ENCODE assay signal across 11 cellular contexts in genomic region chr20:62583424-62583920, GRCh38. TPM values are rescaled to one million over a fixed set of nuclear protein-coding genes. Genes with fewer than 3 reads are reported as not detected.
DNase-seq lines count a peak whose midpoint lies in the region; ATAC-seq and TF ChIP-seq lines count a peak whose summit lies in the region.
"Had no signal": no experiment of that assay in that cellular context is flagged by ENCODE, and none has a peak within 500 bp of the region (broad histone marks: within the 10 kb centered on the region; RNA-seq: fewer than 3 reads in every experiment).

No MANE protein-coding gene starts in this region.

- H3K4me2 ChIP-seq in smooth muscle cell: no peak overlapping the region

- peaks cover 8% of the 10 kb centered on the region for H3K27me3 ChIP-seq in smooth muscle cell (ENCODE audit: low read depth)
- peaks cover 7% of the 10 kb centered on the region for H3K27me3 ChIP-seq in CD8-positive, alpha-beta memory T cell (ENCODE audit: insufficient read depth, low read length, poor library complexity, severe bottlenecking)

- H2AFZ ChIP-seq in smooth muscle cell (ENCODE audit: low read depth): no peak overlapping the region

- no peaks in the 10 kb centered on the region for H3K4me1 ChIP-seq in smooth muscle cell (ENCODE audit: low read depth)
- H3K4me1 ChIP-seq in CD8-positive, alpha-beta memory T cell (ENCODE audit: insufficient read depth, low read length): no peaks in the 10 kb centered on the region

- peaks cover 26% of the 10 kb centered on the region for H3K27me3 Mint-ChIP-seq in glutamatergic neuron (ENCODE audit: unreplicated experiment)
- peaks cover 21 to 58% of the 10 kb centered on the region in 2 donors for H3K27me3 Mint-ChIP-seq in CD8-positive, alpha-beta memory T cell

- peak; percentile 3 for TF ChIP-seq CTCF in smooth muscle cell (IDR thresholded peaks at IDR 0.05; ENCODE audit: borderline replicate concordance, insufficient read depth, poor library complexity, severe bottlenecking)
- no peak for TF ChIP-seq CTCF in glutamatergic neuron (IDR thresholded peaks at IDR 0.05; ENCODE audit: partially characterized antibody, unreplicated experiment)

- no peak for ATAC-seq in HG02571 (IDR thresholded peaks at IDR 0.05; ENCODE audit: unreplicated experiment)
- ATAC-seq: activated T-cell treated with anti-CD3 and anti-CD28 coated beads, Interleukin-2, amount 50 U/mL, for 4 hours had no signal

- no peak overlapping the region for H3K27ac Mint-ChIP-seq in glutamatergic neuron (ENCODE audit: unreplicated experiment)
- peak overlapping the region in 1 of 8 donors; percentile 54 for H3K27ac Mint-ChIP-seq in CD8-positive, alpha-beta memory T cell

- H3K4me3 Mint-ChIP-seq in glutamatergic neuron (ENCODE audit: unreplicated experiment): no peak overlapping the region
- H3K4me3 Mint-ChIP-seq in CD8-positive, alpha-beta memory T cell: no peak overlapping the region
- H3K4me3 Mint-ChIP-seq: activated T-cell treated with anti-CD3 and anti-CD28 coated beads, Interleukin-2, amount 50 U/mL, for 4 hours had no signal

- H3K4me1 Mint-ChIP-seq in glutamatergic neuron (ENCODE audit: low read depth, unreplicated experiment): peaks cover 28% of the 10 kb centered on the region
- H3K4me1 Mint-ChIP-seq in CD8-positive, alpha-beta memory T cell: no peaks in the 10 kb centered on the region

- no peaks in the 10 kb centered on the region for H4K20me1 ChIP-seq in smooth muscle cell (ENCODE audit: low read depth)

- no peak overlapping the region for H3K9ac ChIP-seq in smooth muscle cell (ENCODE audit: low read depth)

- H3K9me3 ChIP-seq in smooth muscle cell (replicated peaks; ENCODE audit: low read depth): no peaks in the 10 kb centered on the region
- H3K9me3 ChIP-seq in CD8-positive, alpha-beta memory T cell (ENCODE audit: low read length): no peaks in the 10 kb centered on the region

- H3K36me3 ChIP-seq in smooth muscle cell (ENCODE audit: low read depth): no peaks in the 10 kb centered on the region
- no peaks in the 10 kb centered on the region for H3K36me3 ChIP-seq in CD8-positive, alpha-beta memory T cell (ENCODE audit: insufficient read depth, low read length)

- peak; percentile 25 for DNase-seq in HCEC 1CT
- peak in 38 of 58 donors; percentile 3 to 72 (median 30) for DNase-seq in anterior cingulate cortex (lab: John Stamatoyannopoulos, UW)
- peak in 26 of 51 donors; percentile 1 to 67 (median 22) for DNase-seq in hypothalamus (lab: John Stamatoyannopoulos, UW)
- no peak for DNase-seq in smooth muscle cell (lab: John Stamatoyannopoulos, UW; ENCODE audit: unreplicated experiment)
- DNase-seq in glutamatergic neuron: no peak
- DNase-seq in CD8-positive, alpha-beta memory T cell: no peak
- DNase-seq: activated CD4-positive, CD25-positive, alpha-beta regulatory T cell treated with anti-CD3 and anti-CD28 coated beads, Interleukin-2, amount 50 U/mL, for 72 hours; activated T-cell treated with anti-CD3 and anti-CD28 coated beads, Interleukin-2, amount 50 U/mL, for 4 hours; GOT3; NCI-H187 treated with DMSO at 0.1 percent for 48 hours had no signal

- H3K36me3 Mint-ChIP-seq in glutamatergic neuron (ENCODE audit: unreplicated experiment): no peaks in the 10 kb centered on the region
- no peaks in the 10 kb centered on the region for H3K36me3 Mint-ChIP-seq in CD8-positive, alpha-beta memory T cell

- no peaks in the 10 kb centered on the region for H3F3A ChIP-seq in smooth muscle cell (ENCODE audit: low read depth)

- H3K79me2 ChIP-seq in smooth muscle cell (ENCODE audit: low read depth): no peaks in the 10 kb centered on the region

- POLR2A ChIA-PET in CD8-positive, alpha-beta memory T cell (lab: Charles Lee): no interaction called here

- WGBS in smooth muscle cell (ENCODE audit: low lambda C conversion rate): 69% methylated on average over 12 of the region's 12 CpGs

- CTCF ChIA-PET in CD8-positive, alpha-beta memory T cell (lab: Charles Lee): interaction anchor here (0.6 kb wide), 1 partner anchor 326 kb away, joined by 3 read pairs; no protein-coding TSS in a partner anchor

- H3K9me3 Mint-ChIP-seq in glutamatergic neuron (ENCODE audit: unreplicated experiment): peaks cover 7% of the 10 kb centered on the region
- H3K9me3 Mint-ChIP-seq in CD8-positive, alpha-beta memory T cell: peaks cover 0 to 3% (median 0%) of the 10 kb centered on the region in 5 donors
- H3K9me3 Mint-ChIP-seq: activated T-cell treated with anti-CD3 and anti-CD28 coated beads, Interleukin-2, amount 50 U/mL, for 4 hours had no signal

- H3K27ac ChIP-seq in smooth muscle cell (ENCODE audit: low read depth): no peak overlapping the region
- H3K27ac ChIP-seq in CD8-positive, alpha-beta memory T cell (ENCODE audit: low read depth, low read length): no peak overlapping the region

- H3K4me3 ChIP-seq in smooth muscle cell: no peak overlapping the region
- H3K4me3 ChIP-seq in CD8-positive, alpha-beta memory T cell (ENCODE audit: low read length): no peak overlapping the region

RNA-seq across cellular contexts. Expression of gene SLCO4A1, which starts 58.8 kb away (rescaled TPM):
- total RNA-seq in smooth muscle cell (0.18 and 0.81 TPM in 2 replicates), glutamatergic neuron (ENCODE audit: unreplicated experiment) (26.5 TPM)
- 1.4 and 1.7 TPM in 2 replicates for polyA plus RNA-seq in smooth muscle cell
- 10 to 100 TPM; 42.0 to 44.9 TPM for total RNA-seq in CD8-positive, alpha-beta memory T cell
- 0.47 TPM for polyA plus RNA-seq in CD8-positive, alpha-beta memory T cell

Comparison
In these comparisons a context has a peak if more than half of its experiments do, and no peak if none do; other contexts are left out.
1. DNase-seq: peak in HCEC 1CT (single experiment), anterior cingulate cortex (38 of 58) and hypothalamus (26 of 51); none in smooth muscle cell (single experiment), glutamatergic neuron (single experiment) and CD8-positive, alpha-beta memory T cell (0 of 5).
2. RNA of gene SLCO4A1, which starts 58.8 kb away (total RNA-seq): 42.0 to 44.9 TPM in CD8-positive, alpha-beta memory T cell and 26.5 TPM in glutamatergic neuron (single experiment); 0.18 to 0.81 TPM in smooth muscle cell; every median in the first group is over 10 times any median in the second.